Comparison of ENCODE assay signal across 1 cellular context in genomic region chr16:87927195-87927562, GRCh38.
TF ChIP-seq lines count a peak whose summit lies in the region.

No MANE protein-coding gene starts in this region.

TF ChIP-seq in H1, 55 proteins besides CTCF, POLR2A, EP300 and RAD21 (continued from another document):
- TF ChIP-seq RXRA (IDR thresholded peaks at IDR 0.05; ENCODE audit: insufficient read depth, low read depth, low read length): no peak
- TF ChIP-seq SAP30 (IDR thresholded peaks at IDR 0.05; ENCODE audit: insufficient read depth, insufficient replicate concordance, low read length): no peak
- no peak for TF ChIP-seq POU5F1 (IDR thresholded peaks at IDR 0.05; ENCODE audit: low read depth, low read length)
- no peak for TF ChIP-seq BRCA1 (IDR thresholded peaks at IDR 0.05; ENCODE audit: low read depth, low read length)
- no peak for TF ChIP-seq RNF2 (IDR thresholded peaks at IDR 0.05; ENCODE audit: borderline replicate concordance, low read depth, low read length, missing control alignments, poor library complexity, severe bottlenecking)
- no peak for TF ChIP-seq YY1 (IDR thresholded peaks at IDR 0.05; ENCODE audit: low read depth, low read length)
- TF ChIP-seq, protein P1, sequence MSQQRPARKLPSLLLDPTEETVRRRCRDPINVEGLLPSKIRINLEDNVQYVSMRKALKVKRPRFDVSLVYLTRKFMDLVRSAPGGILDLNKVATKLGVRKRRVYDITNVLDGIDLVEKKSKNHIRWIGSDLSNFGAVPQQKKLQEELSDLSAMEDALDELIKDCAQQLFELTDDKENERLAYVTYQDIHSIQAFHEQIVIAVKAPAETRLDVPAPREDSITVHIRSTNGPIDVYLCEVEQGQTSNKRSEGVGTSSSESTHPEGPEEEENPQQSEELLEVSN (IDR thresholded peaks at IDR 0.05): no peak
- TF ChIP-seq BACH1 (IDR thresholded peaks at IDR 0.05; ENCODE audit: low read length): no peak
- no peak for TF ChIP-seq HDAC2 (IDR thresholded peaks at IDR 0.05; ENCODE audit: borderline replicate concordance in 1 of 2, low read depth in 2 of 2, low read length in 2 of 2)
- no peak for TF ChIP-seq SIN3A (conservative IDR thresholded peaks at IDR 0.05 in 1 of 2, IDR thresholded peaks at IDR 0.05 in 1 of 2; ENCODE audit: low read depth in 1 of 2, low read length in 2 of 2)
- TF ChIP-seq KDM1A (IDR thresholded peaks at IDR 0.05; ENCODE audit: borderline replicate concordance, low read length): no peak
- TF ChIP-seq TCF12 (IDR thresholded peaks at IDR 0.05; ENCODE audit: low read depth, low read length): no peak
- no peak for TF ChIP-seq CREB1 (IDR thresholded peaks at IDR 0.05)
- no peak for TF ChIP-seq NANOG (IDR thresholded peaks at IDR 0.05; ENCODE audit: insufficient read depth, low read depth, low read length, poor library complexity, severe bottlenecking)
